ENCODE assay signal across 23 cellular contexts in the genomic region with DNA sequence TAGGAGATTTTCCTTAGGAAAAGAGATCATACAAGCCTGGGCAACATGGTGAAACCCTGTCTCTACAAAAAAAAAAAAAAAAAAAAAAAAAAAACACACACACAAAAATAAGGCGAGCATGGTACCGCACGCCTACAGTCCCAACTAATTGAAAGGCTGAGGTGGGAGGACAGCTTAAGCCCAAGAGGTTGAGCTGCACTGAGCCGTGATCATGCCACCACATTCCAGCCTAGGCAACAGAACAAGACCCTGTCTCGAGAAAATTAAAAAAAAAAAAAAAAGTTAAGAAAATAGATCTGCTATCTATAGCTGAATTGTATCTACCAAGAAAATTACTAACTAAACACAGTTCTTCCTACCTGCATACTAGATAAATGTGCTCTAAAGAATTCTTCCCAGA. TPM values are rescaled to one million over a fixed set of nuclear protein-coding genes. Genes with fewer than 3 reads are reported as not detected.
A peak's percentile ranks its signal among the peaks of the same experiment; 100 is the strongest.
DNase-seq lines count a peak whose midpoint lies in the region; ATAC-seq lines count a peak whose summit lies in the region.
"Had no signal": no experiment of that assay in that cellular context is flagged by ENCODE, and none has a peak within 500 bp of the region (broad histone marks: within the 10 kb centered on the region; RNA-seq: fewer than 3 reads in every experiment).

No MANE protein-coding gene starts in this region.

- no peaks in the 10 kb centered on the region for H3K27me3 Mint-ChIP-seq in T-helper 2 cell treated with Interferon-gamma antibody and Interleukin-4, amounts not matched to agents 5 μg/mL and 100 μg/mL, for 36 hours (ENCODE audit: low read depth)
- H3K27me3 Mint-ChIP-seq in CD8-positive, alpha-beta memory T cell, result peaks cover 0 to 3% of the 10 kb centered on the region in 2 donors
- no peaks in the 10 kb centered on the region for H3K27me3 Mint-ChIP-seq in activated T-helper 17 cell treated with anti-CD3 and anti-CD28 coated beads, Interleukin-2, amount 50 U/mL, for 72 hours
- H3K27me3 Mint-ChIP-seq in naive thymus-derived CD8-positive, alpha-beta T cell, result no peaks in the 10 kb centered on the region

- POLR2A ChIA-PET in CD8-positive, alpha-beta memory T cell (lab: Charles Lee), result interaction anchor here (0.6 kb wide), 2 partner anchors 49 to 370 kb away, joined by 3 to 5 read pairs; no protein-coding TSS in a partner anchor
- POLR2A ChIA-PET in naive thymus-derived CD8-positive, alpha-beta T cell (lab: Charles Lee), result interaction anchor here (0.6 to 5.7 kb wide), 3 partner anchors 7 to 14 kb away, joined by 3 to 34 read pairs (median 6); a partner anchor contains a TSS

- CTCF ChIA-PET in CD8-positive, alpha-beta memory T cell (lab: Charles Lee), result no interaction called here

- peak overlapping the region; percentile 57 for H3K4me3 Mint-ChIP-seq in T-helper 2 cell treated with Interferon-gamma antibody and Interleukin-4, amounts not matched to agents 5 μg/mL and 100 μg/mL, for 36 hours
- peak overlapping the region; percentile 46 to 99 (median 97) for H3K4me3 Mint-ChIP-seq in CD8-positive, alpha-beta memory T cell
- H3K4me3 Mint-ChIP-seq in activated T-helper 17 cell treated with anti-CD3 and anti-CD28 coated beads, Interleukin-2, amount 50 U/mL, for 72 hours, result peak overlapping the region; percentile 94
- peak overlapping the region; percentile 68 to 97 (median 82) for H3K4me3 Mint-ChIP-seq in naive thymus-derived CD8-positive, alpha-beta T cell
- H3K4me3 Mint-ChIP-seq: HFFc6 had no signal

- no peaks in the 10 kb centered on the region for H3K27me3 ChIP-seq in CD8-positive, alpha-beta memory T cell (ENCODE audit: insufficient read depth, low read length, poor library complexity, severe bottlenecking)
- H3K27me3 ChIP-seq: breast epithelium had no signal

- peaks cover 82% of the 10 kb centered on the region for H3K4me1 ChIP-seq in CD8-positive, alpha-beta memory T cell (ENCODE audit: insufficient read depth, low read length)

- H3K9me3 ChIP-seq in CD8-positive, alpha-beta memory T cell (ENCODE audit: low read length), result no peaks in the 10 kb centered on the region
- H3K9me3 ChIP-seq: breast epithelium had no signal

- H3K27ac ChIP-seq in CD8-positive, alpha-beta memory T cell (ENCODE audit: low read depth, low read length), result no peak overlapping the region
- H3K27ac ChIP-seq: breast epithelium, HL-60, SK-N-MC had no signal

- no peak overlapping the region for H3K27ac Mint-ChIP-seq in T-helper 2 cell treated with Interferon-gamma antibody and Interleukin-4, amounts not matched to agents 5 μg/mL and 100 μg/mL, for 36 hours
- H3K27ac Mint-ChIP-seq in CD8-positive, alpha-beta memory T cell, result peak overlapping the region in 5 of 8 donors; percentile 25 to 82 (median 52)
- H3K27ac Mint-ChIP-seq in activated T-helper 17 cell treated with anti-CD3 and anti-CD28 coated beads, Interleukin-2, amount 50 U/mL, for 72 hours, result peak overlapping the region; percentile 9
- H3K27ac Mint-ChIP-seq in naive thymus-derived CD8-positive, alpha-beta T cell, result peak overlapping the region in 9 of 10 donors; percentile 53 to 97 (median 60)
- H3K27ac Mint-ChIP-seq: HFFc6 had no signal

- no peak for ATAC-seq in activated T-helper 17 cell treated with anti-CD3 and anti-CD28 coated beads, Interleukin-2, amount 50 U/mL, for 72 hours (replicated peaks)
- ATAC-seq in naive thymus-derived CD8-positive, alpha-beta T cell, result no peak
- no peak for ATAC-seq in HG03521 (IDR thresholded peaks at IDR 0.05; ENCODE audit: unreplicated experiment)
- ATAC-seq: Panc1 had no signal

- peaks cover 48% of the 10 kb centered on the region for H3K36me3 Mint-ChIP-seq in T-helper 2 cell treated with Interferon-gamma antibody and Interleukin-4, amounts not matched to agents 5 μg/mL and 100 μg/mL, for 36 hours (ENCODE audit: low read depth)
- H3K36me3 Mint-ChIP-seq in CD8-positive, alpha-beta memory T cell, result peaks cover 4 to 39% (median 5%) of the 10 kb centered on the region in 3 donors
- H3K36me3 Mint-ChIP-seq in activated T-helper 17 cell treated with anti-CD3 and anti-CD28 coated beads, Interleukin-2, amount 50 U/mL, for 72 hours (ENCODE audit: low read depth), result peaks cover 55% of the 10 kb centered on the region
- H3K36me3 Mint-ChIP-seq in naive thymus-derived CD8-positive, alpha-beta T cell, result peaks cover 0 to 30% (median 5%) of the 10 kb centered on the region in 3 donors

- H3K4me1 Mint-ChIP-seq in T-helper 2 cell treated with Interferon-gamma antibody and Interleukin-4, amounts not matched to agents 5 μg/mL and 100 μg/mL, for 36 hours (ENCODE audit: low read depth), result peaks cover 62% of the 10 kb centered on the region
- peaks cover 87 to 100% (median 89%) of the 10 kb centered on the region in 3 donors for H3K4me1 Mint-ChIP-seq in CD8-positive, alpha-beta memory T cell
- peaks cover 31% of the 10 kb centered on the region for H3K4me1 Mint-ChIP-seq in activated T-helper 17 cell treated with anti-CD3 and anti-CD28 coated beads, Interleukin-2, amount 50 U/mL, for 72 hours
- H3K4me1 Mint-ChIP-seq in naive thymus-derived CD8-positive, alpha-beta T cell, result peaks cover 30 to 96% (median 88%) of the 10 kb centered on the region in 4 donors

- no peak overlapping the region for H3K4me3 ChIP-seq in CD8-positive, alpha-beta memory T cell (ENCODE audit: low read length)
- H3K4me3 ChIP-seq: SK-N-MC had no signal

- DNase-seq in T-helper 2 cell treated with Interferon-gamma antibody and Interleukin-4, amounts not matched to agents 5 μg/mL and 100 μg/mL, for 36 hours (ENCODE audit: low spot score), result no peak
- DNase-seq in T-helper 2 cell, result no peak
- no peak for DNase-seq in CD8-positive, alpha-beta memory T cell
- DNase-seq in naive thymus-derived CD8-positive, alpha-beta T cell, result no peak
- DNase-seq in stimulated activated CD4-positive, alpha-beta T cell treated with anti-CD3 and anti-CD28 coated beads, Interleukin-4, amount 100 ng/mL, for 24 hours, result no peak
- no peak for DNase-seq in GOT3 (lab: John Stamatoyannopoulos, UW)
- DNase-seq: 8988T; activated CD8-positive, alpha-beta memory T cell treated with anti-CD3 and anti-CD28 coated beads, Interleukin-2, amount 50 U/mL, for 48 hours; DMS79; erythroblast; foreskin melanocyte; HFFc6; hippocampal formation; MM.1S; NCI-H187; NCI-H345; posterior cingulate gyrus had no signal

- H3K9me3 Mint-ChIP-seq in T-helper 2 cell treated with Interferon-gamma antibody and Interleukin-4, amounts not matched to agents 5 μg/mL and 100 μg/mL, for 36 hours, result no peaks in the 10 kb centered on the region
- no peaks in the 10 kb centered on the region for H3K9me3 Mint-ChIP-seq in CD8-positive, alpha-beta memory T cell
- no peaks in the 10 kb centered on the region for H3K9me3 Mint-ChIP-seq in activated T-helper 17 cell treated with anti-CD3 and anti-CD28 coated beads, Interleukin-2, amount 50 U/mL, for 72 hours
- H3K9me3 Mint-ChIP-seq in naive thymus-derived CD8-positive, alpha-beta T cell, result no peaks in the 10 kb centered on the region
- H3K9me3 Mint-ChIP-seq: HFFc6 had no signal

- H3K36me3 ChIP-seq in CD8-positive, alpha-beta memory T cell (ENCODE audit: insufficient read depth, low read length), result no peaks in the 10 kb centered on the region
- H3K36me3 ChIP-seq: breast epithelium had no signal

RNA-seq across cellular contexts. Expression of a gene that starts 7.1 kb away (rescaled TPM):
- total RNA-seq in CD8-positive, alpha-beta memory T cell, result 10 to 100 TPM; 46.2 to 53.4 TPM
- 33.6 TPM for polyA plus RNA-seq in CD8-positive, alpha-beta memory T cell
- total RNA-seq in activated T-helper 17 cell treated with anti-CD3 and anti-CD28 coated beads, Interleukin-2, amount 50 U/mL, for 72 hours, result 10 to 100 TPM; 43.0 to 55.0 TPM
- total RNA-seq in naive thymus-derived CD8-positive, alpha-beta T cell, result 100 to 1,000 TPM in 1 of 2 experiments, 10 to 100 TPM in 1; 96.6 to 100 TPM
- 10 to 100 TPM; 28.7 to 41.1 (median 38.9) TPM for polyA plus RNA-seq in naive thymus-derived CD8-positive, alpha-beta T cell
